ENCODE assay signal across 1 cellular context in genomic region chr6:31827286-31828079, GRCh38.
TF ChIP-seq lines count a peak whose summit lies in the region.

Gene HSPA1B, plus strand, starts transcription at chr6:31827738. Its CDS starts 213 bp downstream, at chr6:31827951.

TF ChIP-seq in HepG2, 621 proteins besides CTCF, POLR2A, EP300 and RAD21 (continued from another document and continues in another):
- TF ChIP-seq STAT6 (CRISPR knock-in tag; IDR thresholded peaks at IDR 0.05; ENCODE audit: borderline replicate concordance) (peak; percentile 51; the same call in 1 of the 2 replicates), PHF20 (CRISPR knock-in tag; IDR thresholded peaks at IDR 0.05) (0 out of 2 replicates have a peak, but pooled peaks have one; percentile 38), E2F1 (CRISPR knock-in tag; IDR thresholded peaks at IDR 0.05) (peak; percentile 73), SOX6 (IDR thresholded peaks at IDR 0.05) (no peak), SOX6 (CRISPR knock-in tag; IDR thresholded peaks at IDR 0.05) (peak; percentile 55), CCAR2 (optimal IDR thresholded peaks at IDR 0.05; ENCODE audit: low read depth, low read length) (no peak), FIP1L1 (IDR thresholded peaks at IDR 0.05; ENCODE audit: borderline replicate concordance, insufficient read depth, low read depth, low read length) (no peak), U2AF1 (optimal IDR thresholded peaks at IDR 0.05; ENCODE audit: low read depth, low read length) (peak; percentile 88), E2F2 (CRISPR knock-in tag; IDR thresholded peaks at IDR 0.05; ENCODE audit: borderline replicate concordance) (peak; percentile 79; the same call in 1 of the 2 replicates), ZNF790 (CRISPR knock-in tag; IDR thresholded peaks at IDR 0.05; ENCODE audit: borderline replicate concordance) (peak; percentile 71; the same call in 1 of the 2 replicates), MAFG (CRISPR knock-in tag; IDR thresholded peaks at IDR 0.05) (no peak), TARDBP (CRISPR knock-in tag; IDR thresholded peaks at IDR 0.05) (0 out of 2 replicates have a peak, but pooled peaks have one; percentile 14), SNAPC2 (CRISPR knock-in tag; IDR thresholded peaks at IDR 0.05) (no peak), BCL6 (CRISPR knock-in tag; IDR thresholded peaks at IDR 0.05) (no peak), SAP130 (CRISPR knock-in tag; IDR thresholded peaks at IDR 0.05; ENCODE audit: low read depth) (peak; percentile 94), SETDB1 (CRISPR knock-in tag; IDR thresholded peaks at IDR 0.05; ENCODE audit: borderline replicate concordance) (no peak), TRIM24 (CRISPR knock-in tag; IDR thresholded peaks at IDR 0.05) (no peak), ATAD3A (CRISPR knock-in tag; IDR thresholded peaks at IDR 0.05) (peak; percentile 69; the same call in 1 of the 2 replicates), CC2D1A (CRISPR knock-in tag; IDR thresholded peaks at IDR 0.05) (no peak), AHDC1 (CRISPR knock-in tag; IDR thresholded peaks at IDR 0.05; ENCODE audit: borderline replicate concordance) (no peak), NFE2 (CRISPR knock-in tag; IDR thresholded peaks at IDR 0.05) (no peak), ZBTB42 (CRISPR knock-in tag; IDR thresholded peaks at IDR 0.05) (peak; percentile 89; the same call in 1 of the 2 replicates), HOXA5 (CRISPR knock-in tag; IDR thresholded peaks at IDR 0.05) (peak; percentile 87), RORA (CRISPR knock-in tag; IDR thresholded peaks at IDR 0.05) (no peak), ZNF337 (CRISPR knock-in tag; IDR thresholded peaks at IDR 0.05; ENCODE audit: borderline replicate concordance, low read depth) (peak; percentile 88), ZNF644 (CRISPR knock-in tag; IDR thresholded peaks at IDR 0.05; ENCODE audit: low read depth) (no peak), ZNF281 (CRISPR knock-in tag; IDR thresholded peaks at IDR 0.05; ENCODE audit: borderline replicate concordance) (peak; percentile 42; the same call in 1 of the 2 replicates), MEIS2 (CRISPR knock-in tag; IDR thresholded peaks at IDR 0.05) (peak; percentile 66; the same call in 1 of the 2 replicates), SMAD1 (CRISPR knock-in tag; IDR thresholded peaks at IDR 0.05; ENCODE audit: borderline replicate concordance, low read depth) (no peak), MLLT10 (CRISPR knock-in tag; IDR thresholded peaks at IDR 0.05) (no peak), ZNF619 (CRISPR knock-in tag; IDR thresholded peaks at IDR 0.05) (peak; percentile 54; the same call in 1 of the 2 replicates), SRSF1 (optimal IDR thresholded peaks at IDR 0.05; ENCODE audit: low read depth, low read length) (peak; percentile 98), SP5 (CRISPR knock-in tag; IDR thresholded peaks at IDR 0.05; ENCODE audit: borderline replicate concordance, low read depth) (peak; percentile 38; the same call in 1 of the 2 replicates), KLF6 (CRISPR knock-in tag; IDR thresholded peaks at IDR 0.05) (peak; percentile 85), NBN (conservative IDR thresholded peaks at IDR 0.05) (no peak), GPN1 (CRISPR knock-in tag; IDR thresholded peaks at IDR 0.05; ENCODE audit: borderline replicate concordance) (0 out of 2 replicates have a peak, but pooled peaks have one; percentile 38), SSRP1 (CRISPR knock-in tag; IDR thresholded peaks at IDR 0.05) (no peak), ZFAT (CRISPR knock-in tag; conservative IDR thresholded peaks at IDR 0.05) (no peak), FOXA1 (IDR thresholded peaks at IDR 0.05) (no peak), FOXA1 (CRISPR knock-in tag; IDR thresholded peaks at IDR 0.05) (no peak), HMGA1 (CRISPR knock-in tag; conservative IDR thresholded peaks at IDR 0.05) (no peak), ZNF230 (CRISPR knock-in tag; IDR thresholded peaks at IDR 0.05) (no peak), ZNF780A (CRISPR knock-in tag; IDR thresholded peaks at IDR 0.05) (no peak), ZNF33A (CRISPR knock-in tag; IDR thresholded peaks at IDR 0.05; ENCODE audit: borderline replicate concordance) (no peak), ZNF441 (CRISPR knock-in tag; IDR thresholded peaks at IDR 0.05; ENCODE audit: borderline replicate concordance) (0 out of 2 replicates have a peak, but pooled peaks have one; percentile 66), FOSL2 (CRISPR knock-in tag; IDR thresholded peaks at IDR 0.05) (peak; percentile 45), DNMT3B (CRISPR knock-in tag; conservative IDR thresholded peaks at IDR 0.05) (no peak; the same call in 1 of the 2 replicates), RBM39 (IDR thresholded peaks at IDR 0.05; ENCODE audit: low read depth, low read length, poor library complexity, severe bottlenecking) (peak; percentile 99), ZNF557 (CRISPR knock-in tag; IDR thresholded peaks at IDR 0.05) (no peak; the same call in 1 of the 2 replicates), ZNF83 (CRISPR knock-in tag; IDR thresholded peaks at IDR 0.05; ENCODE audit: borderline replicate concordance) (peak; percentile 56; the same call in 1 of the 2 replicates), ZNF75D (CRISPR knock-in tag; IDR thresholded peaks at IDR 0.05; ENCODE audit: borderline replicate concordance) (no peak), TAF1 (CRISPR knock-in tag; IDR thresholded peaks at IDR 0.05) (peak; percentile 97), YY1 (IDR thresholded peaks at IDR 0.05; ENCODE audit: insufficient read depth, insufficient replicate concordance, low read depth, low read length) (peak; percentile 68), ZNF614 (CRISPR knock-in tag; IDR thresholded peaks at IDR 0.05; ENCODE audit: borderline replicate concordance) (peak; percentile 86), ZNF674 (CRISPR knock-in tag; IDR thresholded peaks at IDR 0.05; ENCODE audit: low read depth) (no peak), ZBED4 (CRISPR knock-in tag; IDR thresholded peaks at IDR 0.05; ENCODE audit: borderline replicate concordance) (peak; percentile 50; the same call in 1 of the 2 replicates)
